Comparison of ENCODE assay signal across 14 cellular contexts in genomic region chr14:89252887-89253532, GRCh38.
DNase-seq lines count a peak whose midpoint lies in the region; ATAC-seq and TF ChIP-seq lines count a peak whose summit lies in the region.
"Had no signal": no experiment of that assay in that cellular context is flagged by ENCODE, and none has a peak within 500 bp of the region (broad histone marks: within the 10 kb centered on the region; RNA-seq: fewer than 3 reads in every experiment).

No MANE protein-coding gene starts in this region.

- TF ChIP-seq CTCF in OCI-LY3 (IDR thresholded peaks at IDR 0.05; ENCODE audit: low read depth, low read length): 0 out of 2 replicates have a peak, but pooled peaks have one; percentile 6

- peak overlapping the region; percentile 19 for H2BK12ac ChIP-seq in trophoblast cell (ENCODE audit: low read length)

- peak; percentile 24 for DNase-seq in DMS53 (lab: John Stamatoyannopoulos, UW)
- no peak for DNase-seq in DMS53 treated with DMSO at 0.1 percent for 48 hours (lab: John Stamatoyannopoulos, UW; ENCODE audit: unreplicated experiment)
- peak; percentile 57 for DNase-seq in fibroblast of gingiva (ENCODE audit: low read depth)
- DNase-seq in trophoblast cell: peak; percentile 93 to 94
- no peak for DNase-seq in A172 (ENCODE audit: low spot score)
- DNase-seq: activated CD8-positive, alpha-beta memory T cell treated with anti-CD3 and anti-CD28 coated beads, Interleukin-2, amount 50 U/mL, for 48 hours; lower lobe of right lung; NCI-H1105; OCI-M1; T-helper 9 cell; uterus had no signal

- no peak overlapping the region for H2BK5ac ChIP-seq in trophoblast cell (ENCODE audit: low read depth, low read length, poor library complexity)

- H3K4me1 ChIP-seq in OCI-LY3 (ENCODE audit: low read length): no peaks in the 10 kb centered on the region
- peaks cover 27 to 28% of the 10 kb centered on the region in 2 experiments for H3K4me1 ChIP-seq in trophoblast cell (ENCODE audit: control insufficient read depth in 1 of 2, insufficient read depth in 2 of 2, low read length in 2 of 2)
- H3K4me1 ChIP-seq: uterus had no signal

- no peak overlapping the region for H4K12ac ChIP-seq in trophoblast cell (ENCODE audit: low read depth, low read length)

- no peak overlapping the region for H2AK5ac ChIP-seq in trophoblast cell (ENCODE audit: low read length)

- H2AFZ ChIP-seq in OCI-LY3 (ENCODE audit: low read depth, low read length) (no peak overlapping the region), trophoblast cell (ENCODE audit: insufficient read depth, low read length, poor library complexity) (no peak overlapping the region)

- no CpG with 5 or more reads among the region's 15 CpGs for WGBS in trophoblast cell (ENCODE audit: extremely low coverage, insufficient coverage, insufficient read length)

- H2BK120ac ChIP-seq in trophoblast cell (ENCODE audit: insufficient read depth, low read length, poor library complexity): no peak overlapping the region

- H3K36me3 ChIP-seq in OCI-LY3 (replicated peaks; ENCODE audit: low read depth, low read length) (peaks cover 11% of the 10 kb centered on the region), trophoblast cell (ENCODE audit: control insufficient read depth in 1 of 2, insufficient read depth in 2 of 2, low read length in 2 of 2) (peaks cover 2 to 4% of the 10 kb centered on the region in 2 experiments)
- H3K36me3 ChIP-seq: lower lobe of right lung, uterus had no signal

- no peak overlapping the region for H3K27ac ChIP-seq in OCI-LY3 (ENCODE audit: low read length)
- no peak overlapping the region for H3K27ac ChIP-seq in trophoblast cell (ENCODE audit: low read depth, low read length)
- H3K27ac ChIP-seq: lower lobe of right lung, uterus had no signal

- H3K79me1 ChIP-seq in trophoblast cell (ENCODE audit: low read length): peaks cover 22% of the 10 kb centered on the region

- H3K14ac ChIP-seq in trophoblast cell (ENCODE audit: low read length): no peak overlapping the region

- H3K18ac ChIP-seq in trophoblast cell (ENCODE audit: low read length): peak overlapping the region; percentile 17

- H3K23ac ChIP-seq in trophoblast cell (ENCODE audit: low read length): no peak overlapping the region

- ATAC-seq in GM19351 (IDR thresholded peaks at IDR 0.05; ENCODE audit: unreplicated experiment) (no peak), HG03439 (IDR thresholded peaks at IDR 0.05; ENCODE audit: unreplicated experiment) (no peak)
- ATAC-seq: lower lobe of right lung had no signal

- H4K8ac ChIP-seq in trophoblast cell (ENCODE audit: low read depth, low read length): no peak overlapping the region

- no peaks in the 10 kb centered on the region for H3K79me2 ChIP-seq in OCI-LY3 (ENCODE audit: low read length)
- H3K79me2 ChIP-seq in trophoblast cell (ENCODE audit: control insufficient read depth, insufficient read depth, low read length, poor library complexity): peaks cover 3% of the 10 kb centered on the region

- H3K9me3 ChIP-seq in OCI-LY3 (ENCODE audit: insufficient read depth, low read length): 0 out of 2 replicates have a peak, but pooled peaks cover 4% of the 10 kb centered on the region
- peaks cover 2% of the 10 kb centered on the region for H3K9me3 ChIP-seq in trophoblast cell (ENCODE audit: insufficient read depth, low read depth, low read length)
- H3K9me3 ChIP-seq: lower lobe of right lung, uterus had no signal

- no peak overlapping the region for H3K9ac ChIP-seq in OCI-LY3 (ENCODE audit: low read length)
- no peak overlapping the region for H3K9ac ChIP-seq in trophoblast cell (ENCODE audit: low read length)

- H4K91ac ChIP-seq in trophoblast cell (ENCODE audit: low read depth, low read length): no peak overlapping the region

- H3K27me3 ChIP-seq in OCI-LY3 (ENCODE audit: low read depth, low read length) (no peaks in the 10 kb centered on the region), trophoblast cell (ENCODE audit: insufficient read depth, low read length) (no peaks in the 10 kb centered on the region)
- H3K27me3 ChIP-seq: uterus had no signal

- H3K4me3 ChIP-seq in OCI-LY3 (ENCODE audit: low read length) (no peak overlapping the region), trophoblast cell (ENCODE audit: low read depth, low read length) (no peak overlapping the region)
- H3K4me3 ChIP-seq: lower lobe of right lung, uterus had no signal

- no peaks in the 10 kb centered on the region for H4K20me1 ChIP-seq in OCI-LY3 (ENCODE audit: insufficient read depth, low read length)

- H3K4me2 ChIP-seq in OCI-LY3 (ENCODE audit: low read length) (no peak overlapping the region), trophoblast cell (ENCODE audit: low read length) (no peak overlapping the region)

- H3K4ac ChIP-seq in trophoblast cell (ENCODE audit: low read depth, low read length): no peak overlapping the region

Comparison
In these comparisons a context has a peak if more than half of its experiments do, and no peak if none do; other contexts are left out.
1. DNase-seq: peak in DMS53 (single experiment), fibroblast of gingiva (single experiment) and trophoblast cell (2 of 2); none in DMS53 treated with DMSO at 0.1 percent for 48 hours (single experiment) and A172 (single experiment).